ENCODE assay signal across 12 cellular contexts in the genomic region with DNA sequence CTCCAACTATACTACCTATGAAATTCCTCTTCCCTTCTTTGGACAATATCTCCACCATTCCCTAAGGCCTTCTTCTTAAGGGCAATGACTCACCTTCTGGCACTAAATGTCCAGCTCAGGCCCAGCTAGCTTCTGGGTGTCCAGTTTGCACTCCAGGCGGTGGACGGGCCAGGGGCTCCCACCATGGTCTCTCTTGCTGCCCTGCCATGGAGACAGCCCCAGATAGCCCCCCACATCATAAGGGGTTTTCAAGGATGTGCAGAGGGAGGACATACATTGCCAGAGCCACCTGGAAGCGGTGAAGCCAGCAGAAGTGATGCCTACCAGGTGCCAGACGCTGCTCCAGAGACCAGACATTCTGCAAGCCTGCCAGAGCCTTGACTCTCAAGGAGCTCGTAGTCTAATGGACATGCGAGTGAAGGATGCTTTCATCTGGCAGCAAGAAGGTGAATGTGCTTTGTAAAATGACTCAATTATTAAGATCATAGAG. TPM values are rescaled to one million over a fixed set of nuclear protein-coding genes. Genes with fewer than 3 reads are reported as not detected.
DNase-seq lines count a peak whose midpoint lies in the region; ATAC-seq and TF ChIP-seq lines count a peak whose summit lies in the region.
"Had no signal": no experiment of that assay in that cellular context is flagged by ENCODE, and none has a peak within 500 bp of the region (broad histone marks: within the 10 kb centered on the region; RNA-seq: fewer than 3 reads in every experiment).

No MANE protein-coding gene starts in this region.

- CTCF ChIA-PET in Panc1 (lab: Charles Lee), result no interaction called here
- CTCF ChIA-PET in A673 (lab: Charles Lee), result no interaction called here

- no peak overlapping the region for H3K4me3 ChIP-seq in Panc1 (ENCODE audit: low read depth in 2 of 2, low read length in 2 of 2)
- no peak overlapping the region for H3K4me3 ChIP-seq in fibroblast of the aortic adventitia (ENCODE audit: low read depth, low read length)
- peak overlapping the region in 1 of 3 donors; percentile 25 for H3K4me3 ChIP-seq in skeletal muscle tissue (ENCODE audit: low read length in 3 of 3)
- no peak overlapping the region for H3K4me3 ChIP-seq in A673 (ENCODE audit: low read depth, low read length, poor library complexity, severe bottlenecking)

- in situ Hi-C loops in Panc1 (cut with HindIII; ENCODE audit: low pct_unique_long_range_greater_than_20kb, low sequenced_read_pairs), result no loop called here

- H3K9me3 Mint-ChIP-seq in CD14-positive monocyte, result peaks cover 0 to 3% (median 0%) of the 10 kb centered on the region in 7 donors

- peaks cover 18% of the 10 kb centered on the region for H3K4me1 Mint-ChIP-seq in CD14-positive monocyte
- H3K4me1 Mint-ChIP-seq: activated CD4-positive, alpha-beta T cell treated with anti-CD3 and anti-CD28 coated beads for 36 hours had no signal

- peak; percentile 68 for ATAC-seq in Panc1
- no peak for ATAC-seq in HG03025 (IDR thresholded peaks at IDR 0.05; ENCODE audit: low FRiP score, unreplicated experiment)
- ATAC-seq in GM19463 (IDR thresholded peaks at IDR 0.05; ENCODE audit: unreplicated experiment), result no peak
- ATAC-seq: activated CD4-positive, alpha-beta T cell treated with anti-CD3 and anti-CD28 coated beads for 36 hours had no signal

- TF ChIP-seq CTCF in CD14-positive monocyte (IDR thresholded peaks at IDR 0.05) (no peak), Panc1 (IDR thresholded peaks at IDR 0.05) (no peak), fibroblast of the aortic adventitia (IDR thresholded peaks at IDR 0.05; ENCODE audit: insufficient read depth, low read length) (no peak), A673 (conservative IDR thresholded peaks at IDR 0.05; ENCODE audit: low read depth, low read length) (no peak)

- H3K27me3 ChIP-seq in Panc1 (ENCODE audit: control insufficient read depth, insufficient read depth, low read length), result no peaks in the 10 kb centered on the region
- H3K27me3 ChIP-seq in skeletal muscle tissue (ENCODE audit: control insufficient read depth in 3 of 3, insufficient read depth in 3 of 3, low read length in 3 of 3), result no peaks in the 10 kb centered on the region
- no peaks in the 10 kb centered on the region for H3K27me3 ChIP-seq in A673 (replicated peaks; ENCODE audit: insufficient read depth, low read depth, low read length, poor library complexity)

- H3K9me3 ChIP-seq in Panc1 (ENCODE audit: control insufficient read depth, insufficient read depth, low read depth, low read length) (no peaks in the 10 kb centered on the region), skeletal muscle tissue (ENCODE audit: control insufficient read depth in 3 of 3, low read length in 3 of 3) (no peaks in the 10 kb centered on the region), A673 (ENCODE audit: low read depth, low read length, poor library complexity, severe bottlenecking) (no peaks in the 10 kb centered on the region)

- H3K27ac Mint-ChIP-seq in CD14-positive monocyte, result peak overlapping the region in 5 of 7 donors; percentile 15 to 55 (median 52)
- H3K27ac Mint-ChIP-seq: activated CD4-positive, alpha-beta T cell treated with anti-CD3 and anti-CD28 coated beads for 36 hours had no signal

- DNase-seq in CD14-positive monocyte (ENCODE audit: low spot score), result no peak
- no peak for DNase-seq in Panc1 (ENCODE audit: low read depth, low spot score)
- DNase-seq in fibroblast of the aortic adventitia (ENCODE audit: low read depth), result peak; percentile 79
- DNase-seq in A673 (ENCODE audit: low spot score), result no peak
- DNase-seq in NOMO-1 treated with dmso at 0.1 percent for 144 hours (lab: John Stamatoyannopoulos, UW; ENCODE audit: unreplicated experiment), result no peak
- DNase-seq: activated CD4-positive, alpha-beta T cell treated with anti-CD3 and anti-CD28 coated beads for 36 hours; DND-41; effector memory CD4-positive, alpha-beta T cell; occipital lobe had no signal

- no peaks in the 10 kb centered on the region for H3K36me3 Mint-ChIP-seq in CD14-positive monocyte

- intact Hi-C loops in CD14-positive monocyte (cut with micrococcal nuclease), result no loop called here
- intact Hi-C loops in Panc1 (cut with micrococcal nuclease; ENCODE audit: unreplicated experiment), result no loop called here
- intact Hi-C loops in A673 (cut with micrococcal nuclease; ENCODE audit: unreplicated experiment), result no loop called here

- peak overlapping the region; percentile 66 for H3K27ac ChIP-seq in Panc1 (ENCODE audit: low read length)
- H3K27ac ChIP-seq in skeletal muscle tissue (ENCODE audit: low read depth, low read length), result peak overlapping the region; percentile 92
- no peak overlapping the region for H3K27ac ChIP-seq in A673 (ENCODE audit: low read depth, low read length, poor library complexity, severe bottlenecking)

- H3K4me1 ChIP-seq in Panc1 (ENCODE audit: control insufficient read depth, insufficient read depth, low read length) (peaks cover 21% of the 10 kb centered on the region), skeletal muscle tissue (ENCODE audit: control insufficient read depth in 3 of 3, insufficient read depth in 3 of 3, low read length in 3 of 3) (peaks cover 58 to 68% (median 62%) of the 10 kb centered on the region in 3 donors), A673 (ENCODE audit: insufficient read depth, low read length, poor library complexity, severe bottlenecking) (no peaks in the 10 kb centered on the region)

- peak overlapping the region; percentile 3 to 9 for H3K4me3 Mint-ChIP-seq in CD14-positive monocyte
- H3K4me3 Mint-ChIP-seq: activated CD4-positive, alpha-beta T cell treated with anti-CD3 and anti-CD28 coated beads for 36 hours had no signal

- H3K9ac ChIP-seq in skeletal muscle tissue (ENCODE audit: low read depth in 1 of 3, low read length in 3 of 3), result peak overlapping the region in 2 of 3 donors; percentile 57 to 72

- no peaks in the 10 kb centered on the region for H3K36me3 ChIP-seq in Panc1 (ENCODE audit: control insufficient read depth, insufficient read depth, low read length)
- no peaks in the 10 kb centered on the region for H3K36me3 ChIP-seq in skeletal muscle tissue (ENCODE audit: control insufficient read depth in 3 of 3, insufficient read depth in 3 of 3, low read length in 3 of 3)
- no peaks in the 10 kb centered on the region for H3K36me3 ChIP-seq in A673 (ENCODE audit: insufficient read depth, low read length, poor library complexity, severe bottlenecking)

- POLR2A ChIA-PET in Panc1 (lab: Charles Lee), result interaction anchor here (0.6 kb wide), 1 partner anchor 179 kb away, joined by 3 read pairs; no protein-coding TSS in a partner anchor
- POLR2A ChIA-PET in A673 (lab: Charles Lee; ENCODE audit: low non-redundant PET), result no interaction called here

- BruUV-seq in Panc1 (replicated peaks; lab: Mats Ljungman, UMichigan), result no TSS peak
- BruUV-seq in A673 (replicated peaks; lab: Mats Ljungman, UMichigan), result no TSS peak

- H3K27me3 Mint-ChIP-seq in CD14-positive monocyte (ENCODE audit: low read depth in 3 of 3), result peaks cover 0 to 9% (median 8%) of the 10 kb centered on the region in 3 donors

RNA-seq across cellular contexts. Expression of a gene that starts 43.7 kb away (rescaled TPM):
- polyA plus RNA-seq in CD14-positive monocyte, result 1 to 10 TPM; 1.6 to 2.7 TPM
- total RNA-seq in Panc1 (2021; ENCODE audit: unreplicated experiment) (33.6 TPM), fibroblast of the aortic adventitia (ENCODE audit: low replicate concordance) (75.6 and 98.9 TPM in 2 replicates), skeletal muscle tissue (32.9 TPM), A673 (2021) (39.4 and 42.4 TPM in 2 replicates)
- polyA plus RNA-seq in Panc1 (2012; ENCODE audit: insufficient read length), result 20.9 TPM
